31 cellular contexts compared by ENCODE assay signal in genomic region chr4:130127297-130127696, GRCh38.
"Had no signal": no experiment of that assay in that cellular context is flagged by ENCODE, and none has a peak within 500 bp of the region (broad histone marks: within the 10 kb centered on the region; RNA-seq: fewer than 3 reads in every experiment).

No MANE protein-coding gene starts in this region.

- ATAC-seq: activated CD8-positive, alpha-beta memory T cell treated with anti-CD3 and anti-CD28 coated beads, Interleukin-2, amount 10 ng/mL, durations not matched to agents 7 days and 5 days; activated CD8-positive, alpha-beta T cell treated with anti-CD3 and anti-CD28 coated beads, Interleukin-2, amount 10 ng/mL, durations not matched to agents 7 days and 5 days; activated naive CD4-positive, alpha-beta T cell treated with anti-CD3 and anti-CD28 coated beads, Interleukin-2, amount 50 U/mL, for 72 hours; body of pancreas had no signal

- FAIRE-seq: astrocyte, TTC549 had no signal

- H3K9me3 ChIP-seq: adrenal gland, body of pancreas, breast epithelium had no signal

- H3K27me3 ChIP-seq: adrenal gland, body of pancreas, brain microvascular endothelial cell, breast epithelium had no signal

- H3K4me1 ChIP-seq: adrenal gland, body of pancreas, breast epithelium had no signal

- H3K27ac ChIP-seq: adrenal gland, body of pancreas, brain microvascular endothelial cell, breast epithelium, VCaP had no signal

- H3K36me3 ChIP-seq: adrenal gland, brain microvascular endothelial cell, breast epithelium had no signal

- H3K4me3 ChIP-seq: adrenal gland, body of pancreas, breast epithelium had no signal

- DNase-seq: activated B cell treated with CpG ODN at 0.5 μM for 24 hours; activated CD4-positive, alpha-beta memory T cell treated with anti-CD3 and anti-CD28 coated beads, Interleukin-2, amount 10 ng/mL, durations not matched to agents 7 days and 5 days; activated CD4-positive, alpha-beta T cell treated with anti-CD3 and anti-CD28 coated beads for 4 hours; activated CD4-positive, alpha-beta T cell treated with anti-CD3 and anti-CD28 coated beads, Interleukin-2, amount 10 ng/mL, durations not matched to agents 24 days and 14 days; activated CD4-positive, alpha-beta T cell treated with anti-CD3 and anti-CD28 coated beads, Interleukin-2, amount 50 U/mL, for 1 hour; activated CD4-positive, alpha-beta T cell treated with anti-CD3 and anti-CD28 coated beads, Interleukin-2, amount 50 U/mL, for 4 hours; activated CD4-positive, CD25-positive, alpha-beta regulatory T cell treated with anti-CD3 and anti-CD28 coated beads, Interleukin-2, amount 50 U/mL, for 72 hours; activated CD8-positive, alpha-beta memory T cell treated with anti-CD3 and anti-CD28 coated beads for 24 hours; activated CD8-positive, alpha-beta memory T cell treated with anti-CD3 and anti-CD28 coated beads, Interleukin-2, amount 10 ng/mL, durations not matched to agents 7 days and 5 days; activated CD8-positive, alpha-beta memory T cell treated with anti-CD3 and anti-CD28 coated beads, Interleukin-2, amount 50 U/mL, for 48 hours; activated CD8-positive, alpha-beta T cell treated with anti-CD3 and anti-CD28 coated beads, Interleukin-2, amount 10 ng/mL, durations not matched to agents 7 days and 5 days; activated effector memory CD4-positive, alpha-beta T cell treated with Interleukin-2 at 50 U/mL for 16 hours; activated gamma-delta T cell; activated naive CD4-positive, alpha-beta T cell treated with anti-CD3 and anti-CD28 coated beads for 36 hours; activated naive CD4-positive, alpha-beta T cell treated with anti-CD3 and anti-CD28 coated beads, Interleukin-2, amount 50 U/mL, for 16 hours; activated naive CD8-positive, alpha-beta T cell treated with anti-CD3 and anti-CD28 coated beads for 36 hours; activated T-cell treated with anti-CD3 and anti-CD28 coated beads, Interleukin-2, amount 50 U/mL, for 24 hours; activated T-cell treated with anti-CD3 and anti-CD28 coated beads, Interleukin-2, amount 50 U/mL, for 48 hours; adrenal gland; amniotic stem cell; aorta; body of pancreas; brain microvascular endothelial cell; central memory CD4-positive, alpha-beta T cell; T-helper 2 cell; T-helper 9 cell had no signal
